ENCODE assay signal across 4 cellular contexts in genomic region chr4:166274775-166275174, GRCh38.
TF ChIP-seq lines count a peak whose summit lies in the region.

No MANE protein-coding gene starts in this region.

TF ChIP-seq in HepG2, 621 proteins besides CTCF, POLR2A, EP300 and RAD21:
- TF ChIP-seq ATF4 (CRISPR knock-in tag; IDR thresholded peaks at IDR 0.05), result 0 out of 4 replicates have a peak, but pooled peaks of 1 of the 2 experiments have one; percentile 22
- TF ChIP-seq CEBPB (IDR thresholded peaks at IDR 0.05; ENCODE audit: borderline replicate concordance, low read depth, low read length), result peak; percentile 69
- TF ChIP-seq HBP1 (CRISPR knock-in tag; IDR thresholded peaks at IDR 0.05; ENCODE audit: low read depth), result no peak
- TF ChIP-seq ATF7 (IDR thresholded peaks at IDR 0.05), result peak; percentile 35; the same call in 1 of the 2 replicates
- TF ChIP-seq ATF7 (CRISPR knock-in tag; IDR thresholded peaks at IDR 0.05), result no peak

TF ChIP-seq in IMR-90, 13 proteins besides CTCF, POLR2A, EP300 and RAD21:
- peak; percentile 63 for TF ChIP-seq CEBPB (IDR thresholded peaks at IDR 0.05; ENCODE audit: low read depth, low read length)
- TF ChIP-seq CHD1 (IDR thresholded peaks at IDR 0.05; ENCODE audit: low read depth, low read length), result no peak
- no peak for TF ChIP-seq RFX5 (IDR thresholded peaks at IDR 0.05; ENCODE audit: low read depth, low read length)
- no peak for TF ChIP-seq SMC3 (IDR thresholded peaks at IDR 0.05; ENCODE audit: low read depth, low read length)
- TF ChIP-seq RCOR1 (IDR thresholded peaks at IDR 0.05; ENCODE audit: insufficient replicate concordance, low read length), result no peak
- TF ChIP-seq FOS (IDR thresholded peaks at IDR 0.05; ENCODE audit: low read depth, low read length), result no peak

TF ChIP-seq in K562, 482 proteins besides CTCF, POLR2A, EP300 and RAD21:
- TF ChIP-seq ZSCAN32 (CRISPR knock-in tag; IDR thresholded peaks at IDR 0.05) (0 out of 2 replicates have a peak, but pooled peaks have one; percentile 7), CEBPG (CRISPR knock-in tag; IDR thresholded peaks at IDR 0.05) (no peak), CEBPG (tag; conservative IDR thresholded peaks at IDR 0.05 in 1 of 2, IDR thresholded peaks at IDR 0.05 in 1 of 2) (peak; percentile 46 to 73; a peak in 3 of 4 replicates), MXI1 (IDR thresholded peaks at IDR 0.05; ENCODE audit: low read depth, low read length) (no peak), ZNF175 (CRISPR knock-in tag; IDR thresholded peaks at IDR 0.05; ENCODE audit: low read depth) (no peak)
TF ChIP-seq in K562: peak in this region for 2.

TF ChIP-seq in WTC11, 78 proteins besides CTCF, POLR2A, EP300 and RAD21:
- TF ChIP-seq SMAD4 (CRISPR knock-in tag; IDR thresholded peaks at IDR 0.05) (no peak), E2F4 (CRISPR knock-in tag; IDR thresholded peaks at IDR 0.05; ENCODE audit: borderline replicate concordance, low read depth) (no peak), FOXK1 (CRISPR knock-in tag; IDR thresholded peaks at IDR 0.05) (no peak), FOXP4 (CRISPR knock-in tag; IDR thresholded peaks at IDR 0.05) (no peak), NR1H2 (CRISPR knock-in tag; IDR thresholded peaks at IDR 0.05) (no peak), FOXJ3 (CRISPR knock-in tag; IDR thresholded peaks at IDR 0.05; ENCODE audit: borderline replicate concordance) (no peak), ATF6 (CRISPR knock-in tag; IDR thresholded peaks at IDR 0.05) (no peak), ZNF121 (CRISPR knock-in tag; IDR thresholded peaks at IDR 0.05) (no peak), IRF2 (CRISPR knock-in tag; IDR thresholded peaks at IDR 0.05; ENCODE audit: borderline replicate concordance, low read depth) (no peak), SOX15 (CRISPR knock-in tag; IDR thresholded peaks at IDR 0.05) (no peak), ELF4 (CRISPR knock-in tag; IDR thresholded peaks at IDR 0.05; ENCODE audit: low read depth) (no peak), ZNF281 (CRISPR knock-in tag; IDR thresholded peaks at IDR 0.05) (no peak), ARID4B (CRISPR knock-in tag; IDR thresholded peaks at IDR 0.05; ENCODE audit: borderline replicate concordance) (no peak), ESRRA (CRISPR knock-in tag; IDR thresholded peaks at IDR 0.05; ENCODE audit: borderline replicate concordance) (no peak), ZNF532 (CRISPR knock-in tag; IDR thresholded peaks at IDR 0.05; ENCODE audit: borderline replicate concordance) (no peak)
TF ChIP-seq in WTC11: peak in this region for 0.
